In genomic region chr9:81683704-81684103, GRCh38 we compare ENCODE assay signal across 30 cellular contexts. TPM values are rescaled to one million over a fixed set of nuclear protein-coding genes. Genes with fewer than 3 reads are reported as not detected.
DNase-seq lines count a peak whose midpoint lies in the region; ATAC-seq and TF ChIP-seq lines count a peak whose summit lies in the region.
"Had no signal": no experiment of that assay in that cellular context is flagged by ENCODE, and none has a peak within 500 bp of the region (broad histone marks: within the 10 kb centered on the region; RNA-seq: fewer than 3 reads in every experiment).

No MANE protein-coding gene starts in this region.

- H4K20me1 ChIP-seq in hepatocyte (ENCODE audit: insufficient read depth, poor library complexity, severe bottlenecking) = peaks cover 82% of the 10 kb centered on the region

- TF ChIP-seq CTCF in hepatocyte (IDR thresholded peaks at IDR 0.05; ENCODE audit: poor library complexity) = no peak
- no peak for TF ChIP-seq CTCF in uterus (IDR thresholded peaks at IDR 0.05)

- no peak overlapping the region for H2AFZ ChIP-seq in hepatocyte
- H2AFZ ChIP-seq: GM23248 had no signal

- no peaks in the 10 kb centered on the region for H3K27me3 ChIP-seq in hepatocyte
- no peaks in the 10 kb centered on the region for H3K27me3 ChIP-seq in uterus
- H3K27me3 ChIP-seq: MG63, tibial artery had no signal

- H3K9me3 ChIP-seq in hepatocyte (ENCODE audit: low read depth) = no peaks in the 10 kb centered on the region
- no peaks in the 10 kb centered on the region for H3K9me3 ChIP-seq in uterus
- H3K9me3 ChIP-seq: esophagus squamous epithelium, MG63, tibial artery had no signal

- 84% methylated on average over 3 of the region's 3 CpGs for WGBS in hepatocyte (ENCODE audit: low lambda C conversion rate, missing lambda C conversion rate)

- H3K27ac ChIP-seq in hepatocyte (no peak overlapping the region), uterus (no peak overlapping the region)
- H3K27ac ChIP-seq: 22Rv1, GM23248, skin epidermis, tibial artery had no signal

- TF ChIP-seq POLR2A in uterus (IDR thresholded peaks at IDR 0.05) = no peak

- intact Hi-C loops in uterus (cut with DNase I; ENCODE audit: low total_unique reads) = no loop called here

- peaks cover 99% of the 10 kb centered on the region for H3K79me2 ChIP-seq in hepatocyte

- no peak for ATAC-seq in GM21526 (IDR thresholded peaks at IDR 0.05; ENCODE audit: low FRiP score, unreplicated experiment)
- ATAC-seq: activated naive CD8-positive, alpha-beta T cell treated with anti-CD3 and anti-CD28 coated beads, Interleukin-2, amount 50 U/mL, for 24 hours; stimulated activated naive CD8-positive, alpha-beta T cell treated with anti-CD3 and anti-CD28 coated beads, Interleukin-15, Interleukin-2, amounts not matched to agents 100 U/mL and 50 U/mL, for 24 hours; T-helper 17 cell had no signal

- H3K4me1 ChIP-seq in hepatocyte (ENCODE audit: insufficient read depth) = peaks cover 49% of the 10 kb centered on the region
- H3K4me1 ChIP-seq in uterus = peaks cover 0 to 7% of the 10 kb centered on the region in 2 donors

- H3K9me2 ChIP-seq in hepatocyte (replicated peaks; ENCODE audit: insufficient read depth) = no peaks in the 10 kb centered on the region

- H3K4me3 ChIP-seq in hepatocyte = no peak overlapping the region
- H3K4me3 ChIP-seq in uterus = peak overlapping the region; percentile 2 to 4
- H3K4me3 ChIP-seq: GM23248, MG63 had no signal

- H3K4me2 ChIP-seq in hepatocyte = peak overlapping the region; percentile 83

- H3K36me3 ChIP-seq in hepatocyte (replicated peaks; ENCODE audit: insufficient read depth, low read depth) = peaks cover 5% of the 10 kb centered on the region
- H3K36me3 ChIP-seq in uterus = no peaks in the 10 kb centered on the region
- H3K36me3 ChIP-seq: MG63 had no signal

- DNase-seq in NCI-H2227 (lab: John Stamatoyannopoulos, UW; ENCODE audit: unreplicated experiment) = peak; percentile 90
- DNase-seq in NCI-H2227 treated with DMSO at 0.1 percent for 48 hours (lab: John Stamatoyannopoulos, UW) = no peak
- peak; percentile 14 for DNase-seq in RKO (ENCODE audit: low spot score)
- DNase-seq in hepatocyte (ENCODE audit: low spot score) = no peak
- DNase-seq in uterus = no peak
- DNase-seq in medulla oblongata (ENCODE audit: extremely low spot score) = no peak
- DNase-seq in COLO668 (lab: John Stamatoyannopoulos, UW; ENCODE audit: unreplicated experiment) = no peak
- DNase-seq: activated CD4-positive, alpha-beta T cell treated with anti-CD3 and anti-CD28 coated beads, Interleukin-2, amount 50 U/mL, for 48 hours; activated CD4-positive, CD25-positive, alpha-beta regulatory T cell treated with anti-CD3 and anti-CD28 coated beads, Interleukin-2, amount 50 U/mL, for 72 hours; activated naive CD4-positive, alpha-beta T cell; activated naive CD8-positive, alpha-beta T cell treated with anti-CD3 and anti-CD28 coated beads, Interleukin-2, amount 50 U/mL, for 24 hours; CD4-positive, CD25-positive, alpha-beta regulatory T cell; cerebellar nuclear complex; dermis blood vessel endothelial cell; esophagus squamous epithelium; GM23248; KG1; MG63; NCI-H1105; NCI-H1930; NCI-H2171 treated with DMSO at 0.1 percent for 48 hours; NCI-H524; NK-92 treated with Interleukin-12 subunit alpha and Interleukin-12 subunit beta, amount 100 ng/mL, for 24 hours; Right ventricle myocardium superior; stimulated activated naive CD8-positive, alpha-beta T cell treated with anti-CD3 and anti-CD28 coated beads, Interleukin-15, Interleukin-2, amounts not matched to agents 100 U/mL and 50 U/mL, for 24 hours; T-helper 17 cell; tibial artery had no signal

RNA-seq across cellular contexts. Expression of gene TLE1, which starts 5.6 kb away (rescaled TPM):
- 100 TPM in 2 replicates for total RNA-seq in hepatocyte
- polyA plus RNA-seq in hepatocyte = 117 TPM in 2 replicates
- total RNA-seq in uterus = 100 to 1,000 TPM in 1 of 4 donors, 10 to 100 TPM in 3; 31.0 to 124 (median 62.6) TPM

Comparison
In these comparisons a context has a peak if more than half of its experiments do, and no peak if none do; other contexts are left out.
1. DNase-seq: peak in NCI-H2227 (single experiment) and RKO (single experiment); none in NCI-H2227 treated with DMSO at 0.1 percent for 48 hours (single experiment), hepatocyte (single experiment), uterus (0 of 2), medulla oblongata (single experiment) and COLO668 (single experiment).